Comparison of ENCODE assay signal across 18 cellular contexts in the genomic region with DNA sequence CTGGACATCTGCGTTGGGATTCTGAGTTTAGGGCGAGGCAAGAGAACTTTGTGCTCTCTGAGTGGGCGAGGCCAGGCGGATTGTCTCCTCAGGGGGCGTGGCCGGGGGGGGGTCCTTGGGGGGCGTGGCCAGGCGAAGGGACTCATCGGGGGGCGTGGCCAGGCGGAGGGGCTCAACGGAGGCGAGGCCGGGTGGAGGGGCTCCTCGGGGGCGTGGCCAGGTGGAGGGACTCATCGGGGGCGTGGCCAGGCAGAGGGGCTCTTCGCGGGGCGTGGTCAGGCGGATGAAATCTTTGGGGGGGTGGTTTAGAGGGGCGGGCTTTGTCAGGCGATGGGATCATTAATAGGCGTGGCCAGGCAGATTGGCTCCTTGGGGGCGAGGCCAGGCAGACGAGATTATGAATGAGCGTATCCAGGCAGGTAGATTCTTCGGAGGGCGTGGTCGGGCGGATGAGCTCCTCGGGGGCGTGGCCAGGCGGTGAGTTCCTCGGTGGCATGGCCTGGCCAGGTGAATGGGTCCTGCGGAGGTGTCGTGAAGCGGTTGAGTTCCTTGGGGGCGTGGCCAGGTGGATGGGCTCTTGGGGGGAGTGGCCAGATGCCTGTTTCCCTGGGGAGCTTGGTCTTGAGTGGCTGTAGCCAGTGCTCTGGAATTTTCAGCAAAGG. TPM values are rescaled to one million over a fixed set of nuclear protein-coding genes. Genes with fewer than 3 reads are reported as not detected.
A peak's percentile ranks its signal among the peaks of the same experiment; 100 is the strongest.
DNase-seq lines count a peak whose midpoint lies in the region; ATAC-seq, FAIRE-seq and TF ChIP-seq lines count a peak whose summit lies in the region.
"Had no signal": no experiment of that assay in that cellular context is flagged by ENCODE, and none has a peak within 500 bp of the region (broad histone marks: within the 10 kb centered on the region; RNA-seq: fewer than 3 reads in every experiment).

No MANE protein-coding gene starts in this region.

- no peak overlapping the region for H3K4ac ChIP-seq in H1 (replicated peaks; ENCODE audit: insufficient read length, low read depth, low read length)

- H3K9me3 ChIP-seq in H1 (ENCODE audit: insufficient read depth in 2 of 2, low read depth in 1 of 2, low read length in 1 of 2): no peaks in the 10 kb centered on the region
- H3K9me3 ChIP-seq in osteoblast (ENCODE audit: low read depth, low read length): no peaks in the 10 kb centered on the region

- peaks cover 0 to 3% of the 10 kb centered on the region in 2 experiments for H4K20me1 ChIP-seq in H1 (replicated peaks in 1 of 2; ENCODE audit: control insufficient read depth in 1 of 2, insufficient read depth in 2 of 2, low read length in 2 of 2)
- no peaks in the 10 kb centered on the region for H4K20me1 ChIP-seq in osteoblast (ENCODE audit: insufficient read depth, low read length)

- TF ChIP-seq RAD21 in H1 (IDR thresholded peaks at IDR 0.05 in 1 of 2, conservative IDR thresholded peaks at IDR 0.05 in 1 of 2; ENCODE audit: low read depth in 2 of 2, low read length in 2 of 2): no peak

- H3K36me3 ChIP-seq in H1 (ENCODE audit: control insufficient read depth in 2 of 4, insufficient read depth in 4 of 4, low read length in 3 of 4): peaks cover 0 to 8% (median 2%) of the 10 kb centered on the region in 4 experiments; a peak in 4 of 8 replicates
- no peaks in the 10 kb centered on the region for H3K36me3 ChIP-seq in osteoblast (ENCODE audit: insufficient read depth, low read length)

- no peak overlapping the region for H3K23ac ChIP-seq in H1 (ENCODE audit: insufficient read length)

- H2AK5ac ChIP-seq in H1 (ENCODE audit: low read depth, low read length): no peak overlapping the region

- peak overlapping the region; percentile 88; the same call in 1 of the 2 replicates for H2BK15ac ChIP-seq in H1 (ENCODE audit: low read length)

- CTCF ChIA-PET in H1 (lab: Charles Lee; ENCODE audit: partially characterized antibody): interaction anchor here (0.6 to 8.6 kb wide), 9 partner anchors 8 to 418 kb away, joined by 3 to 44 read pairs (median 7); a partner anchor contains a TSS

- DNase-seq in NCI-H146 (lab: John Stamatoyannopoulos, UW): peak; percentile 10
- no peak for DNase-seq in NCI-H146 treated with DMSO at 0.1 percent for 48 hours (lab: John Stamatoyannopoulos, UW; ENCODE audit: unreplicated experiment)
- DNase-seq in NCI-H69 (lab: John Stamatoyannopoulos, UW): peak; percentile 69
- peak; percentile 99 for DNase-seq in H1 (ENCODE audit: low read depth in 1 of 2, low spot score in 2 of 2)
- DNase-seq in osteoblast (ENCODE audit: insufficient read length, low spot score, missing footprints): peak; percentile 76
- DNase-seq in COR-L47 (lab: John Stamatoyannopoulos, UW): no peak
- DNase-seq: 8988T; activated CD8-positive, alpha-beta memory T cell treated with anti-CD3 and anti-CD28 coated beads, Interleukin-2, amount 50 U/mL, for 48 hours; activated naive CD4-positive, alpha-beta T cell treated with Interleukin-2 at 50 U/mL for 16 hours; CD4-positive, alpha-beta T cell; HFFc6; mammary epithelial cell; NCI-H2171 treated with DMSO at 0.1 percent for 48 hours had no signal

- no peak for TF ChIP-seq POLR2A in H1 (IDR thresholded peaks at IDR 0.05; ENCODE audit: control extremely low read depth in 1 of 2, low read depth in 2 of 2, low read length in 2 of 2)

- FAIRE-seq in H1 (lab: Jason Lieb, UNC): peak; percentile 92
- FAIRE-seq: GM12878 had no signal

- H2BK120ac ChIP-seq in H1 (replicated peaks; ENCODE audit: low read depth, low read length): no peak overlapping the region

- H4K8ac ChIP-seq in H1 (ENCODE audit: extremely low read depth, insufficient read depth, low read length): no peak overlapping the region; the same call in 1 of the 2 replicates

- POLR2A ChIA-PET in H1 (lab: Charles Lee; ENCODE audit: partially characterized antibody): interaction anchor here (0.8 to 2.5 kb wide), 11 partner anchors 9 to 82 kb away, joined by 3 to 13 read pairs (median 7); a partner anchor contains a TSS

- H2BK12ac ChIP-seq in H1 (ENCODE audit: low read depth, low read length): no peak overlapping the region

- no peak overlapping the region for H4K91ac ChIP-seq in H1 (replicated peaks; ENCODE audit: insufficient read length, low read length)

- H3K56ac ChIP-seq in H1 (replicated peaks; ENCODE audit: insufficient read length, low read depth, low read length): no peak overlapping the region

- H3K27ac ChIP-seq in H1 (ENCODE audit: low read depth, low read length) (no peak overlapping the region), osteoblast (ENCODE audit: low read depth, low read length) (no peak overlapping the region)

- H3K4me3 ChIP-seq in H1 (ENCODE audit: extremely low read depth in 1 of 4, insufficient read depth in 2 of 4, low read depth in 3 of 4, low read length in 4 of 4): peak overlapping the region; percentile 28 to 68 (median 56); a peak in 7 of 8 replicates
- H3K4me3 ChIP-seq in osteoblast (ENCODE audit: insufficient read depth, low read length): no peak overlapping the region
- H3K4me3 ChIP-seq: GM12878 had no signal

- TF ChIP-seq EP300 in H1 (IDR thresholded peaks at IDR 0.05; ENCODE audit: borderline replicate concordance in 1 of 2, low read depth in 2 of 2, low read length in 2 of 2): no peak

- no peak overlapping the region for H2AFZ ChIP-seq in H1 (ENCODE audit: low read length)
- H2AFZ ChIP-seq in osteoblast (ENCODE audit: low read length): no peak overlapping the region

- peaks cover 0 to 14% (median 9%) of the 10 kb centered on the region in 4 experiments; a peak in 4 of 7 replicates for H3K4me1 ChIP-seq in H1 (replicated peaks in 1 of 4; ENCODE audit: control insufficient read depth in 3 of 4, insufficient read depth in 4 of 4, low read length in 3 of 4)
- no peaks in the 10 kb centered on the region for H3K4me1 ChIP-seq in osteoblast (ENCODE audit: insufficient read depth, low read length)

- WGBS in H1 (ENCODE audit: extremely low coverage in 1 of 2, insufficient coverage in 1 of 2, insufficient read length in 1 of 2, insufficient replicate concordance in 2 of 2, low coverage in 1 of 2, low lambda C conversion rate in 2 of 2, missing lambda C conversion rate in 1 of 2), 2 experiments: 3% methylated on average over 18 of the region's 40 CpGs; no CpG with 5 or more reads in 1 of the 2 experiments

- peak overlapping the region; percentile 48; the same call in 1 of the 2 replicates for H3K18ac ChIP-seq in H1 (ENCODE audit: extremely low read depth, low read length)

- H3K23me2 ChIP-seq in H1 (ENCODE audit: low read depth, low read length): peaks cover 6% of the 10 kb centered on the region

- H3K4me2 ChIP-seq in H1 (ENCODE audit: insufficient read depth in 1 of 2, low read depth in 2 of 2, low read length in 2 of 2): peak overlapping the region; percentile 68 to 100
- no peak overlapping the region for H3K4me2 ChIP-seq in osteoblast (ENCODE audit: insufficient read depth, low read length)

- ATAC-seq in HG02885 (IDR thresholded peaks at IDR 0.05; ENCODE audit: poor library complexity, unreplicated experiment) (no peak), HG03097 (IDR thresholded peaks at IDR 0.05; ENCODE audit: low FRiP score, unreplicated experiment) (no peak)
- ATAC-seq: GM12878; natural killer cell treated with Interleukin-12 subunit alpha and Interleukin-12 subunit beta and Interleukin-15 and Interleukin-18, amount 100 ng/mL, for 72 hours had no signal

- H3K27me3 ChIP-seq in H1 (replicated peaks in 1 of 4; ENCODE audit: control insufficient read depth in 3 of 4, extremely low read depth in 1 of 4, insufficient read depth in 3 of 4, low read length in 3 of 4): peaks cover 0 to 3% (median 0%) of the 10 kb centered on the region in 4 experiments; a peak in 1 of 7 replicates
- no peaks in the 10 kb centered on the region for H3K27me3 ChIP-seq in osteoblast (ENCODE audit: insufficient read depth, low read length)

- H2BK20ac ChIP-seq in H1 (ENCODE audit: low read length): no peak overlapping the region

- no peak overlapping the region for H3K9ac ChIP-seq in H1 (replicated peaks in 1 of 4; ENCODE audit: extremely low read depth in 1 of 4, low read depth in 3 of 4, low read length in 3 of 4)

- H2BK5ac ChIP-seq in H1 (ENCODE audit: low read depth, low read length): peak overlapping the region; percentile 44; the same call in 1 of the 2 replicates

- H3K14ac ChIP-seq in H1 (ENCODE audit: insufficient read length): no peak overlapping the region

- TF ChIP-seq CTCF in H1 (IDR thresholded peaks at IDR 0.05; ENCODE audit: control extremely low read depth in 1 of 3, insufficient read depth in 1 of 3, low read depth in 1 of 3, low read length in 3 of 3) (no peak), osteoblast (IDR thresholded peaks at IDR 0.05; ENCODE audit: extremely low read depth, low read depth, low read length) (no peak)

- H3K79me1 ChIP-seq in H1 (ENCODE audit: low read depth, low read length): 0 out of 2 replicates have a peak, but pooled peaks cover 2% of the 10 kb centered on the region

- H4K5ac ChIP-seq in H1 (ENCODE audit: insufficient read length, low read depth, low read length): no peak overlapping the region

- H3K79me2 ChIP-seq in H1 (ENCODE audit: control insufficient read depth in 1 of 2, insufficient read depth in 2 of 2, low read length in 2 of 2) (no peaks in the 10 kb centered on the region), osteoblast (ENCODE audit: insufficient read depth, low read length) (no peaks in the 10 kb centered on the region)

RNA-seq across cellular contexts. Expression of a gene that starts 10.3 kb away (rescaled TPM):
- 28.9 and 29.9 TPM in 2 replicates for total RNA-seq in H1 (2021; fragmentation: NEBNext Ultra II Directional; extraction: Animal tissue kit (Norgen Biotek cat#: 25700))
- 69.8 and 127 TPM in 2 replicates for polyA plus RNA-seq in H1 (2011; rRNA removed)
- 64.4 TPM for polyA plus RNA-seq in H1 (2011; cell fraction: cytosol; rRNA removed)
- polyA plus RNA-seq in H1 (2011; cell fraction: nucleus; rRNA removed): 75.4 TPM
- polyA plus RNA-seq in H1 (2012, experiment 1 of 2): 33.4 to 44.9 TPM (median 40.2 TPM) in 4 replicates
- 33.0 TPM for polyA plus RNA-seq in H1 (2012, experiment 2 of 2)
- 43.8 TPM for polyA plus RNA-seq in H1 (2013, experiment 1 of 2)
- 49.1 TPM for polyA plus RNA-seq in H1 (2013, experiment 2 of 2)
- 16.4 and 25.3 TPM in 2 replicates for polyA minus RNA-seq in H1 (2011; rRNA and poly(A)+ RNA removed)
- 32.9 TPM for polyA minus RNA-seq in H1 (2011; cell fraction: cytosol; rRNA and poly(A)+ RNA removed)
- polyA minus RNA-seq in H1 (2011; cell fraction: nucleus; rRNA and poly(A)+ RNA removed): 19.4 TPM
- not detected in 2 replicates for total RNA-seq in osteoblast
- total RNA-seq: CD4-positive, alpha-beta T cell; dermis microvascular lymphatic vessel endothelial cell; GM12878; mammary epithelial cell; natural killer cell treated with Interleukin-12 subunit alpha and Interleukin-12 subunit beta and Interleukin-15 and Interleukin-18, amount 100 ng/mL, for 72 hours had no signal
- polyA plus RNA-seq: GM12878, mammary epithelial cell had no signal

RNA-seq across cellular contexts. Expression of a gene that starts 16.8 kb away (rescaled TPM):
- total RNA-seq in H1 (2021; fragmentation: NEBNext Ultra II Directional; extraction: Animal tissue kit (Norgen Biotek cat#: 25700)): 10.6 and 12.4 TPM in 2 replicates
- polyA plus RNA-seq in H1 (2011; rRNA removed): 6.1 and 14.0 TPM in 2 replicates
- polyA plus RNA-seq in H1 (2011; cell fraction: cytosol; rRNA removed): 8.1 TPM
- polyA plus RNA-seq in H1 (2011; cell fraction: nucleus; rRNA removed): 50.1 TPM
- polyA plus RNA-seq in H1 (2012, experiment 1 of 2): 8.6 to 16.1 TPM (median 13.9 TPM) in 4 replicates
- polyA plus RNA-seq in H1 (2012, experiment 2 of 2): 7.2 TPM
- 11.2 TPM for polyA plus RNA-seq in H1 (2013, experiment 1 of 2)
- polyA plus RNA-seq in H1 (2013, experiment 2 of 2): 8.9 TPM
- polyA minus RNA-seq in H1 (2011; rRNA and poly(A)+ RNA removed): 5.0 and 6.9 TPM in 2 replicates
- polyA minus RNA-seq in H1 (2011; cell fraction: cytosol; rRNA and poly(A)+ RNA removed): 8.4 TPM
- 17.3 TPM for polyA minus RNA-seq in H1 (2011; cell fraction: nucleus; rRNA and poly(A)+ RNA removed)
- under 0.01 TPM in 1 of 2 replicates, not detected in the other for total RNA-seq in osteoblast
- total RNA-seq: dermis microvascular lymphatic vessel endothelial cell, GM12878, mammary epithelial cell had no signal
- polyA plus RNA-seq: GM12878, mammary epithelial cell had no signal

RNA-seq across cellular contexts. Expression of a gene that starts 31.1 kb away (rescaled TPM):
- total RNA-seq in H1 (2021; fragmentation: NEBNext Ultra II Directional; extraction: Animal tissue kit (Norgen Biotek cat#: 25700)): 70.1 and 70.5 TPM in 2 replicates
- polyA plus RNA-seq in H1 (2011; rRNA removed): 74.2 and 122 TPM in 2 replicates
- 18.3 TPM for polyA plus RNA-seq in H1 (2011; cell fraction: cytosol; rRNA removed)
- 43.4 TPM for polyA plus RNA-seq in H1 (2011; cell fraction: nucleus; rRNA removed)
- polyA plus RNA-seq in H1 (2012, experiment 1 of 2): 31.7 to 71.5 TPM (median 58.5 TPM) in 4 replicates
- polyA plus RNA-seq in H1 (2012, experiment 2 of 2): 49.1 TPM
- polyA plus RNA-seq in H1 (2013, experiment 1 of 2): 138 TPM
- 150 TPM for polyA plus RNA-seq in H1 (2013, experiment 2 of 2)
- polyA minus RNA-seq in H1 (2011; rRNA and poly(A)+ RNA removed): 13.8 and 14.5 TPM in 2 replicates
- polyA minus RNA-seq in H1 (2011; cell fraction: cytosol; rRNA and poly(A)+ RNA removed): 26.3 TPM
- polyA minus RNA-seq in H1 (2011; cell fraction: nucleus; rRNA and poly(A)+ RNA removed): 21.6 TPM
- 16.2 and 17.4 TPM in 2 replicates for total RNA-seq in osteoblast

Comparison
In these comparisons a context has a peak if more than half of its experiments do, and no peak if none do; other contexts are left out.
1. DNase-seq: peak in NCI-H146 (single experiment), NCI-H69 (single experiment), H1 (2 of 2) and osteoblast (single experiment); none in NCI-H146 treated with DMSO at 0.1 percent for 48 hours (single experiment) and COR-L47 (single experiment).
2. RNA of a gene that starts 10.3 kb away (total RNA-seq): 28.9 to 29.9 TPM in H1; not detected in osteoblast; every median in the first group is over 10 times any median in the second.
3. RNA of a gene that starts 16.8 kb away (total RNA-seq): 10.6 to 12.4 TPM in H1; under 0.01 TPM in osteoblast; every median in the first group is over 10 times any median in the second.